In the genomic region with DNA sequence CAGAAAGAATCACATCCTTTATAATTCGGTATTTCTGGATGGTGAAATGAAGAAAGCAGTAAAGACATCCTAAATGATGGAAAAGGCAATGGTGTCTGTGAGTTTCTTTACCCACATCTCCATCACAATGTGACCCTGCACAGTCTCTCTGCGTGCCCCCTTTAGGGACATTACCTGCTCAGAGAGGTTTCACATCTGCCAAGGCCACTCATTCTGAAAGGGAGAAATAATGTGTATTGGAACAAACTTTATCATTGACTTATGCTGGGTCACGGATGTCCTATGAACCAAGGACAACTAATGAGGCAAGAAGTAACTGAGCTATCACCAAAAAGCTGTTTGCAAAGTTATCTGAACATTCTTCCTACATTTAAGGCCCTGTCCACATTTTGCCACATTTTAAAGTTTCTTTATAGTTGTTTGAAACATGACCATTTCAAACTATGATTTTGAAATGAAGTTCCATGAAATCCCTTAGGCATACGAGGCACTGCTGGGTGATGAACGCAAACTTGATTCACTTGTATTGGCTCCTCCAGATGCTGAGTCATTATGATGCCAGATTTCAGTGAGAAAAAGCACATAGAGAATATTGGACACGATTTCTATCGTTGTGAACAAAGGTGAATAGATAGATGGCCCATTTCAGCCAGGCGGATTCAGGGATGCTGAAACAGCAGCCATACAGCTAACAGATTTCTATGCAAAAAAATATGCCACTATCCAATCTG, we compare ENCODE assay signal across 16 cellular contexts.
DNase-seq lines count a peak whose midpoint lies in the region; ATAC-seq and TF ChIP-seq lines count a peak whose summit lies in the region.
"Had no signal": no experiment of that assay in that cellular context is flagged by ENCODE, and none has a peak within 500 bp of the region (broad histone marks: within the 10 kb centered on the region; RNA-seq: fewer than 3 reads in every experiment).

No MANE protein-coding gene starts in this region.

- no peaks in the 10 kb centered on the region for H3K36me3 Mint-ChIP-seq in MCF 10A (ENCODE audit: insufficient read depth, unreplicated experiment)
- H3K36me3 Mint-ChIP-seq in stimulated activated effector memory CD8-positive, alpha-beta T cell treated with anti-CD3 and anti-CD28 coated beads, Interleukin-12 subunit alpha, Interleukin-12 subunit beta, amount 100 ng/mL, for 72 hours, result no peaks in the 10 kb centered on the region
- no peaks in the 10 kb centered on the region for H3K36me3 Mint-ChIP-seq in effector memory CD8-positive, alpha-beta T cell (ENCODE audit: insufficient read depth)
- H3K36me3 Mint-ChIP-seq in T-cell, result no peaks in the 10 kb centered on the region
- H3K36me3 Mint-ChIP-seq: naive thymus-derived CD4-positive, alpha-beta T cell; type B pancreatic cell had no signal

- H3K27ac Mint-ChIP-seq in MCF 10A (ENCODE audit: low read depth, unreplicated experiment) (no peak overlapping the region), T-cell (no peak overlapping the region)
- no peak overlapping the region for H3K27ac Mint-ChIP-seq in stimulated activated effector memory CD8-positive, alpha-beta T cell treated with anti-CD3 and anti-CD28 coated beads, Interleukin-12 subunit alpha, Interleukin-12 subunit beta, amount 100 ng/mL, for 72 hours
- no peak overlapping the region for H3K27ac Mint-ChIP-seq in effector memory CD8-positive, alpha-beta T cell
- H3K27ac Mint-ChIP-seq: type B pancreatic cell had no signal

- H3K9me3 Mint-ChIP-seq in MCF 10A (ENCODE audit: unreplicated experiment) (no peaks in the 10 kb centered on the region), T-cell (no peaks in the 10 kb centered on the region)
- H3K9me3 Mint-ChIP-seq in stimulated activated effector memory CD8-positive, alpha-beta T cell treated with anti-CD3 and anti-CD28 coated beads, Interleukin-12 subunit alpha, Interleukin-12 subunit beta, amount 100 ng/mL, for 72 hours, result no peaks in the 10 kb centered on the region
- H3K9me3 Mint-ChIP-seq in effector memory CD8-positive, alpha-beta T cell, result no peaks in the 10 kb centered on the region
- H3K9me3 Mint-ChIP-seq: naive thymus-derived CD4-positive, alpha-beta T cell; type B pancreatic cell had no signal

- WGBS in mammary epithelial cell (ENCODE audit: low coverage, missing lambda C conversion rate), result 63% methylated on average over 7 of the region's 8 CpGs

- H3K9me3 ChIP-seq in mammary epithelial cell (replicated peaks; ENCODE audit: insufficient read depth, low read length), result no peaks in the 10 kb centered on the region
- H3K9me3 ChIP-seq in left ventricle myocardium inferior (replicated peaks), result no peaks in the 10 kb centered on the region
- H3K9me3 ChIP-seq: gastroesophageal sphincter, sigmoid colon had no signal

- peak; percentile 4 for DNase-seq in MCF 10A (ENCODE audit: unreplicated experiment)
- no peak for DNase-seq in mammary epithelial cell
- no peak for DNase-seq in stimulated activated effector memory CD8-positive, alpha-beta T cell treated with anti-CD3 and anti-CD28 coated beads, Interleukin-12 subunit alpha, Interleukin-12 subunit beta, amount 100 ng/mL, for 72 hours (ENCODE audit: low spot score in 2 of 2)
- no peak for DNase-seq in effector memory CD8-positive, alpha-beta T cell
- DNase-seq in left ventricle myocardium inferior, result no peak
- DNase-seq in T-cell, result no peak
- DNase-seq: anterior cingulate cortex; DMS 273 treated with DMSO at 0.1 percent for 48 hours; dorsolateral prefrontal cortex; Kasumi-1; naive thymus-derived CD4-positive, alpha-beta T cell; sigmoid colon had no signal

- no peak for TF ChIP-seq CTCF in MCF 10A (IDR thresholded peaks at IDR 0.05; ENCODE audit: unreplicated experiment)
- no peak for TF ChIP-seq CTCF in mammary epithelial cell (conservative IDR thresholded peaks at IDR 0.05 in 1 of 2, IDR thresholded peaks at IDR 0.05 in 1 of 2; ENCODE audit: extremely low read depth in 1 of 2, insufficient read depth in 1 of 2, low read depth in 1 of 2, low read length in 2 of 2)
- TF ChIP-seq CTCF in left ventricle myocardium inferior (IDR thresholded peaks at IDR 0.05; ENCODE audit: borderline replicate concordance), result no peak

- CTCF ChIA-PET in MCF 10A (lab: Yijun Ruan, JAX) (interaction anchor here (0.6 kb wide), 2 partner anchors 85 to 198 kb away, joined by 3 read pairs; no protein-coding TSS in a partner anchor), mammary epithelial cell (lab: Charles Lee; ENCODE audit: low non-redundant PET) (no interaction called here), T-cell (lab: Charles Lee) (interaction anchor here (0.5 to 0.7 kb wide), 2 partner anchors 14 to 63 kb away, joined by 4 to 7 read pairs; no protein-coding TSS in a partner anchor)

- H3K36me3 ChIP-seq in mammary epithelial cell (ENCODE audit: insufficient read depth, low read length) (no peaks in the 10 kb centered on the region), left ventricle myocardium inferior (no peaks in the 10 kb centered on the region)
- H3K36me3 ChIP-seq: gastroesophageal sphincter, sigmoid colon had no signal

- dilution Hi-C loops in mammary epithelial cell (cut with HindIII; ENCODE audit: low sequenced_read_pairs), result no loop called here

- H3K79me2 ChIP-seq in mammary epithelial cell (ENCODE audit: insufficient read depth, low read length), result no peaks in the 10 kb centered on the region

- H4K20me1 ChIP-seq in mammary epithelial cell (ENCODE audit: insufficient read depth, low read length), result no peaks in the 10 kb centered on the region

- no peak overlapping the region for H3K4me3 ChIP-seq in mammary epithelial cell (replicated peaks in 1 of 3; ENCODE audit: insufficient read depth in 1 of 3, low read depth in 2 of 3, low read length in 3 of 3)
- no peak overlapping the region for H3K4me3 ChIP-seq in left ventricle myocardium inferior
- H3K4me3 ChIP-seq: dorsolateral prefrontal cortex, gastroesophageal sphincter, sigmoid colon had no signal

- H3K4me1 ChIP-seq in mammary epithelial cell (ENCODE audit: insufficient read depth, low read length) (no peaks in the 10 kb centered on the region), left ventricle myocardium inferior (no peaks in the 10 kb centered on the region)
- H3K4me1 ChIP-seq: gastroesophageal sphincter had no signal

- no peak overlapping the region for H2AFZ ChIP-seq in mammary epithelial cell (ENCODE audit: low read depth, low read length)

- BruUV-seq in MCF 10A (replicated peaks; lab: Mats Ljungman, UMichigan) (no TSS peak), mammary epithelial cell (replicated peaks; lab: Mats Ljungman, UMichigan) (no TSS peak)

- no peak overlapping the region for H3K9ac ChIP-seq in mammary epithelial cell (ENCODE audit: insufficient read depth, low read length)

- H3K4me1 Mint-ChIP-seq in MCF 10A (ENCODE audit: insufficient read depth, unreplicated experiment), result no peaks in the 10 kb centered on the region
- no peaks in the 10 kb centered on the region for H3K4me1 Mint-ChIP-seq in stimulated activated effector memory CD8-positive, alpha-beta T cell treated with anti-CD3 and anti-CD28 coated beads, Interleukin-12 subunit alpha, Interleukin-12 subunit beta, amount 100 ng/mL, for 72 hours
- peaks cover 0 to 2% of the 10 kb centered on the region in 2 donors for H3K4me1 Mint-ChIP-seq in effector memory CD8-positive, alpha-beta T cell (ENCODE audit: low read depth in 2 of 2)
- H3K4me1 Mint-ChIP-seq in T-cell, result peaks cover 10 to 12% (median 12%) of the 10 kb centered on the region in 3 donors

- in situ Hi-C loops in mammary epithelial cell (cut with MboI; ENCODE audit: low sequenced_read_pairs in 2 of 2), result no loop called here

- peak; percentile 61 for ATAC-seq in HG02623 (IDR thresholded peaks at IDR 0.05; ENCODE audit: unreplicated experiment)
- ATAC-seq in HG03565 (IDR thresholded peaks at IDR 0.05; ENCODE audit: unreplicated experiment), result peak; percentile 91
- peak; percentile 47 for ATAC-seq in stimulated activated effector memory CD8-positive, alpha-beta T cell treated with anti-CD3 and anti-CD28 coated beads, Interleukin-12 subunit alpha, Interleukin-12 subunit beta, amount 100 ng/mL, for 72 hours
- no peak for ATAC-seq in effector memory CD8-positive, alpha-beta T cell (replicated peaks)
- ATAC-seq in T-cell (replicated peaks in 1 of 4), result no peak
- ATAC-seq: gastroesophageal sphincter; naive thymus-derived CD4-positive, alpha-beta T cell had no signal

- no peak overlapping the region for H3K4me2 ChIP-seq in mammary epithelial cell (ENCODE audit: insufficient read depth, low read depth, low read length)

- no peak overlapping the region for H3K27ac ChIP-seq in mammary epithelial cell (ENCODE audit: insufficient read depth, low read depth, low read length)
- no peak overlapping the region for H3K27ac ChIP-seq in left ventricle myocardium inferior (replicated peaks)
- H3K27ac ChIP-seq: dorsolateral prefrontal cortex, gastroesophageal sphincter, sigmoid colon had no signal

- POLR2A ChIA-PET in MCF 10A (lab: Yijun Ruan, JAX), result no interaction called here
- POLR2A ChIA-PET in T-cell (lab: Charles Lee), result no interaction called here

- intact Hi-C loops in MCF 10A (cut with micrococcal nuclease), result no loop called here
- intact Hi-C loops in mammary epithelial cell (cut with micrococcal nuclease), result no loop called here
- intact Hi-C loops in left ventricle myocardium inferior (cut with micrococcal nuclease), result no loop called here

- H3K27me3 Mint-ChIP-seq in MCF 10A (ENCODE audit: insufficient read depth, unreplicated experiment) (no peaks in the 10 kb centered on the region), T-cell (no peaks in the 10 kb centered on the region)
- H3K27me3 Mint-ChIP-seq in effector memory CD8-positive, alpha-beta T cell, result no peaks in the 10 kb centered on the region
- H3K27me3 Mint-ChIP-seq: naive thymus-derived CD4-positive, alpha-beta T cell; type B pancreatic cell had no signal

- no peaks in the 10 kb centered on the region for H3K27me3 ChIP-seq in mammary epithelial cell (ENCODE audit: insufficient read depth, low read length)
- H3K27me3 ChIP-seq in left ventricle myocardium inferior (ENCODE audit: low read depth), result no peaks in the 10 kb centered on the region
- H3K27me3 ChIP-seq: dorsolateral prefrontal cortex, gastroesophageal sphincter, sigmoid colon had no signal

- H3K4me3 Mint-ChIP-seq in MCF 10A (ENCODE audit: unreplicated experiment) (no peak overlapping the region), T-cell (no peak overlapping the region)
- no peak overlapping the region for H3K4me3 Mint-ChIP-seq in stimulated activated effector memory CD8-positive, alpha-beta T cell treated with anti-CD3 and anti-CD28 coated beads, Interleukin-12 subunit alpha, Interleukin-12 subunit beta, amount 100 ng/mL, for 72 hours
- no peak overlapping the region for H3K4me3 Mint-ChIP-seq in effector memory CD8-positive, alpha-beta T cell
- H3K4me3 Mint-ChIP-seq: naive thymus-derived CD4-positive, alpha-beta T cell; type B pancreatic cell had no signal

Comparison
In these comparisons a context has a peak if more than half of its experiments do, and no peak if none do; other contexts are left out.
1. ATAC-seq: peak in HG02623 (single experiment), HG03565 (single experiment) and stimulated activated effector memory CD8-positive, alpha-beta T cell treated with anti-CD3 and anti-CD28 coated beads, Interleukin-12 subunit alpha, Interleukin-12 subunit beta, amount 100 ng/mL, for 72 hours (single experiment); none in effector memory CD8-positive, alpha-beta T cell (single experiment) and T-cell (0 of 4).